In genomic region chr14:68979021-68979721, GRCh38 we compare ENCODE assay signal across 8 cellular contexts. TPM values are rescaled to one million over a fixed set of nuclear protein-coding genes. Genes with fewer than 3 reads are reported as not detected.
DNase-seq lines count a peak whose midpoint lies in the region; ATAC-seq, FAIRE-seq and TF ChIP-seq lines count a peak whose summit lies in the region.

ACTN1 (minus strand) TSS chr14:68979302; CDS start chr14:68979056, 246 bp downstream.

- intact Hi-C loops in activated CD4-positive, alpha-beta T cell treated with anti-CD3 and anti-CD28 coated beads, Interleukin-2, amount 10 ng/mL, durations not matched to agents 24 days and 14 days (cut with micrococcal nuclease), result loop anchor here (2.0 to 5.0 kb wide), 2 partner anchors 68 to 187 kb away; partner anchors contain the start of gene ZFP36L1
- intact Hi-C loops in kidney (cut with DNase I), result no loop called here

- FAIRE-seq in kidney (lab: Jason Lieb, UNC), result no peak

- H3K9me3 ChIP-seq in kidney (ENCODE audit: control insufficient read depth in 1 of 2, low read length in 2 of 2), result no peaks in the 10 kb centered on the region

- peak within 1 kb of the TSS; percentile 62 for H3K27ac Mint-ChIP-seq in activated CD4-positive, alpha-beta T cell treated with anti-CD3 and anti-CD28 coated beads, Interleukin-2, amount 10 ng/mL, durations not matched to agents 24 days and 14 days

- H3K9ac ChIP-seq in kidney (ENCODE audit: low read length in 2 of 2), result peak within 1 kb of the TSS; percentile 73 to 81

- peaks cover 15% of the 10 kb centered on the region for H3K36me3 Mint-ChIP-seq in activated CD4-positive, alpha-beta T cell treated with anti-CD3 and anti-CD28 coated beads, Interleukin-2, amount 10 ng/mL, durations not matched to agents 24 days and 14 days (ENCODE audit: low read depth)

- H3K36me3 ChIP-seq in kidney (ENCODE audit: control insufficient read depth in 1 of 2, insufficient read depth in 2 of 2, low read length in 2 of 2), result no peaks in the 10 kb centered on the region

- H3K27me3 Mint-ChIP-seq in activated CD4-positive, alpha-beta T cell treated with anti-CD3 and anti-CD28 coated beads, Interleukin-2, amount 10 ng/mL, durations not matched to agents 24 days and 14 days, result peaks cover 29% of the 10 kb centered on the region

- ATAC-seq in HG03066 (IDR thresholded peaks at IDR 0.05; ENCODE audit: low read depth, unreplicated experiment), result peak; percentile 46
- no peak for ATAC-seq in HG02610 (IDR thresholded peaks at IDR 0.05; ENCODE audit: unreplicated experiment)

- peak within 1 kb of the TSS; percentile 85 for H3K4me3 Mint-ChIP-seq in activated CD4-positive, alpha-beta T cell treated with anti-CD3 and anti-CD28 coated beads, Interleukin-2, amount 10 ng/mL, durations not matched to agents 24 days and 14 days

- TF ChIP-seq CTCF in kidney (IDR thresholded peaks at IDR 0.05; ENCODE audit: borderline replicate concordance, extremely low read depth, insufficient read depth), result no peak

- peak within 1 kb of the TSS; percentile 75 to 84 for H3K4me3 ChIP-seq in kidney (ENCODE audit: low read length in 2 of 2)

- H3K4me1 Mint-ChIP-seq in activated CD4-positive, alpha-beta T cell treated with anti-CD3 and anti-CD28 coated beads, Interleukin-2, amount 10 ng/mL, durations not matched to agents 24 days and 14 days, result peaks cover 26% of the 10 kb centered on the region

- H3K27ac ChIP-seq in cingulate gyrus (ENCODE audit: low read depth, low read length) (peak within 1 kb of the TSS; percentile 72), kidney (ENCODE audit: low read depth in 2 of 2, low read length in 2 of 2) (peak within 1 kb of the TSS; percentile 91 to 96)

- H3K4me1 ChIP-seq in kidney (ENCODE audit: control insufficient read depth in 1 of 2, insufficient read depth in 1 of 2, low read depth in 1 of 2, low read length in 2 of 2), result peaks cover 5 to 6% of the 10 kb centered on the region in 2 donors

- H3K9me3 Mint-ChIP-seq in activated CD4-positive, alpha-beta T cell treated with anti-CD3 and anti-CD28 coated beads, Interleukin-2, amount 10 ng/mL, durations not matched to agents 24 days and 14 days, result no peaks in the 10 kb centered on the region

- DNase-seq in COLO829 (ENCODE audit: low spot score) (peak; percentile 90), NCI-H510A treated with DMSO at 0.1 percent for 48 hours (lab: John Stamatoyannopoulos, UW) (peak; percentile 95), kidney (peak; percentile 98)
- DNase-seq in activated CD4-positive, alpha-beta T cell treated with anti-CD3 and anti-CD28 coated beads, Interleukin-2, amount 10 ng/mL, durations not matched to agents 24 days and 14 days, result peak; percentile 84
- DNase-seq in stimulated activated CD4-positive, alpha-beta T cell treated with anti-CD3 and anti-CD28 coated beads, Interleukin-12 subunit alpha, Interleukin-12 subunit beta, amount 100 ng/mL, for 24 hours (ENCODE audit: low read depth in 2 of 2), result peak; percentile 56 to 77

RNA-seq across cellular contexts. Expression of gene ACTN1, which starts in this region (rescaled TPM):
- 44.9 and 52.6 TPM in 2 replicates for total RNA-seq in activated CD4-positive, alpha-beta T cell treated with anti-CD3 and anti-CD28 coated beads, Interleukin-2, amount 10 ng/mL, durations not matched to agents 24 days and 14 days
- 184 TPM for total RNA-seq in kidney
- 20.1 TPM for polyA plus RNA-seq in kidney (ENCODE audit: insufficient read depth, low read depth, low replicate concordance)
